14 cellular contexts compared by ENCODE assay signal in genomic region chr6:130928993-130929678, GRCh38.
DNase-seq lines count a peak whose midpoint lies in the region; ATAC-seq and FAIRE-seq lines count a peak whose summit lies in the region.
"Had no signal": no experiment of that assay in that cellular context is flagged by ENCODE, and none has a peak within 500 bp of the region (broad histone marks: within the 10 kb centered on the region; RNA-seq: fewer than 3 reads in every experiment).

No MANE protein-coding gene starts in this region.

- H3K9ac ChIP-seq in skeletal muscle tissue (ENCODE audit: low read depth in 1 of 3, low read length in 3 of 3) = no peak overlapping the region

- H3K27ac ChIP-seq in caudate nucleus (ENCODE audit: low read depth, low read length) = peak overlapping the region; percentile 14
- H3K27ac ChIP-seq in right cardiac atrium (ENCODE audit: low read length) = no peak overlapping the region
- peak overlapping the region; percentile 32 for H3K27ac ChIP-seq in skeletal muscle tissue (ENCODE audit: low read depth, low read length)
- H3K27ac ChIP-seq: testis had no signal

- no peaks in the 10 kb centered on the region for H3K9me3 ChIP-seq in right cardiac atrium (ENCODE audit: control insufficient read depth, low read length)
- H3K9me3 ChIP-seq in skeletal muscle tissue (ENCODE audit: control insufficient read depth in 3 of 3, low read length in 3 of 3) = no peaks in the 10 kb centered on the region
- H3K9me3 ChIP-seq: sigmoid colon, testis had no signal

- DNase-seq in GM18507 (ENCODE audit: extremely low spot score, insufficient read length, low read depth) = no peak
- no peak for DNase-seq in caudate nucleus (lab: John Stamatoyannopoulos, UW)
- DNase-seq in right cardiac atrium = no peak
- no peak for DNase-seq in NCI-H2029 (lab: John Stamatoyannopoulos, UW)
- DNase-seq in HuH-7.5 (ENCODE audit: low spot score) = no peak
- DNase-seq: activated CD8-positive, alpha-beta memory T cell treated with anti-CD3 and anti-CD28 coated beads, Interleukin-2, amount 50 U/mL, for 48 hours; aorta; NCI-H187; sigmoid colon; testis had no signal

- 44% methylated on average over 7 of the region's 7 CpGs for WGBS in right cardiac atrium

- ATAC-seq in right cardiac atrium (peak; percentile 59 to 62), GM18511 (IDR thresholded peaks at IDR 0.05; ENCODE audit: unreplicated experiment) (no peak), HG03045 (IDR thresholded peaks at IDR 0.05; ENCODE audit: unreplicated experiment) (no peak)
- ATAC-seq: WTC11 had no signal

- intact Hi-C loops in right cardiac atrium (cut with DNase I) = no loop called here

- H3K27me3 ChIP-seq in right cardiac atrium (ENCODE audit: control insufficient read depth, insufficient read depth) (no peaks in the 10 kb centered on the region), skeletal muscle tissue (ENCODE audit: control insufficient read depth in 3 of 3, insufficient read depth in 3 of 3, low read length in 3 of 3) (no peaks in the 10 kb centered on the region)
- H3K27me3 ChIP-seq: sigmoid colon, testis had no signal

- peak; percentile 44 for FAIRE-seq in GM18507 (lab: Jason Lieb, UNC)

- peaks cover 0 to 4% (median 0%) of the 10 kb centered on the region in 3 donors for H3K36me3 ChIP-seq in skeletal muscle tissue (ENCODE audit: control insufficient read depth in 3 of 3, insufficient read depth in 3 of 3, low read length in 3 of 3)

- peaks cover 4% of the 10 kb centered on the region for H3K4me1 ChIP-seq in right cardiac atrium (ENCODE audit: control insufficient read depth, insufficient read depth, low read length)
- H3K4me1 ChIP-seq in skeletal muscle tissue (ENCODE audit: control insufficient read depth in 3 of 3, insufficient read depth in 3 of 3, low read length in 3 of 3) = peaks cover 8 to 26% (median 26%) of the 10 kb centered on the region in 3 donors

- H3K4me3 ChIP-seq in right cardiac atrium (ENCODE audit: low read length) (no peak overlapping the region), skeletal muscle tissue (ENCODE audit: low read length in 3 of 3) (peak overlapping the region in 1 of 3 donors; percentile 20)
- H3K4me3 ChIP-seq: sigmoid colon, testis had no signal

Comparison
In these comparisons a context has a peak if more than half of its experiments do, and no peak if none do; other contexts are left out.
1. ATAC-seq: peak in right cardiac atrium (2 of 2); none in GM18511 (single experiment) and HG03045 (single experiment).